In genomic region chr7:12385364-12385786, GRCh38 we compare ENCODE assay signal across 22 cellular contexts. TPM values are rescaled to one million over a fixed set of nuclear protein-coding genes. Genes with fewer than 3 reads are reported as not detected.
A peak's percentile ranks its signal among the peaks of the same experiment; 100 is the strongest.
DNase-seq lines count a peak whose midpoint lies in the region; TF ChIP-seq lines count a peak whose summit lies in the region.
"Had no signal": no experiment of that assay in that cellular context is flagged by ENCODE, and none has a peak within 500 bp of the region (broad histone marks: within the 10 kb centered on the region; RNA-seq: fewer than 3 reads in every experiment).

No MANE protein-coding gene starts in this region.

- no peaks in the 10 kb centered on the region for H4K20me1 ChIP-seq in PC-9 (ENCODE audit: insufficient read depth)

- no peaks in the 10 kb centered on the region for H3K9me2 ChIP-seq in PC-9 (ENCODE audit: insufficient read depth)

- no peaks in the 10 kb centered on the region for H3K27me3 ChIP-seq in PC-9 (ENCODE audit: insufficient read depth, low read depth)
- H3K27me3 ChIP-seq in tibial artery = no peaks in the 10 kb centered on the region
- H3K27me3 ChIP-seq: pancreas, right lobe of liver had no signal

- H3K4me2 ChIP-seq in PC-9 = no peak overlapping the region

- POLR2A ChIA-PET in PC-9 (lab: Charles Lee; ENCODE audit: unreplicated experiment) = no interaction called here

- H3K4me1 ChIP-seq in PC-9 (replicated peaks; ENCODE audit: insufficient read depth) (no peaks in the 10 kb centered on the region), tibial artery (no peaks in the 10 kb centered on the region)
- H3K4me1 ChIP-seq: pancreas, right lobe of liver had no signal

- DNase-seq in NCI-H1092 treated with DMSO at 0.1 percent for 48 hours (lab: John Stamatoyannopoulos, UW) = peak; percentile 96
- peak; percentile 37 for DNase-seq in NCI-H2029 treated with DMSO at 0.1 percent for 48 hours (lab: John Stamatoyannopoulos, UW)
- peak; percentile 55 for DNase-seq in NCI-H82 treated with DMSO at 0.1 percent for 48 hours (lab: John Stamatoyannopoulos, UW; ENCODE audit: unreplicated experiment)
- DNase-seq in inferior parietal cortex (ENCODE audit: extremely low spot score) = peak; percentile 29
- DNase-seq in PC-9 = no peak
- DNase-seq in activated effector memory CD4-positive, alpha-beta T cell treated with anti-CD3 and anti-CD28 coated beads, Interleukin-2, amount 50 U/mL, for 16 hours = no peak
- no peak for DNase-seq in tibial artery
- DNase-seq: activated CD4-positive, alpha-beta T cell treated with anti-CD3 and anti-CD28 coated beads, Interleukin-2, amount 50 U/mL, for 4 hours; activated naive CD4-positive, alpha-beta T cell; amniotic stem cell; CD4-positive, alpha-beta T cell; DND-41; foreskin fibroblast; hippocampal formation; KBM-7; MV-4-11; naive thymus-derived CD4-positive, alpha-beta T cell; NCI-H748 treated with DMSO at 0.1 percent for 48 hours; pancreas; right lobe of liver had no signal

- H3K27ac ChIP-seq in PC-9 (no peak overlapping the region), tibial artery (no peak overlapping the region)
- H3K27ac ChIP-seq: epithelial cell of prostate, pancreas, right lobe of liver, thoracic aorta had no signal

- no peaks in the 10 kb centered on the region for H3K9me3 ChIP-seq in PC-9 (ENCODE audit: insufficient read depth, low read depth)
- H3K9me3 ChIP-seq in tibial artery = no peaks in the 10 kb centered on the region
- H3K9me3 ChIP-seq: pancreas, right lobe of liver, thoracic aorta had no signal

- no peaks in the 10 kb centered on the region for H3F3A ChIP-seq in PC-9 (ENCODE audit: insufficient read depth, low read depth)

- CTCF ChIA-PET in PC-9 (lab: Charles Lee) = interaction anchor here (0.6 kb wide), 1 partner anchor 84 kb away, joined by 4 read pairs; no protein-coding TSS in a partner anchor

- intact Hi-C loops in PC-9 (cut with micrococcal nuclease; ENCODE audit: unreplicated experiment) (loop anchor here (5.0 kb wide), 3 partner anchors 173 to 958 kb away; partner anchors contain the start of gene TMEM106B), tibial artery (cut with DNase I; ENCODE audit: low total_unique reads) (no loop called here)

- no peaks in the 10 kb centered on the region for H3K79me2 ChIP-seq in PC-9 (ENCODE audit: low read depth)

- no peak overlapping the region for H3K4me3 ChIP-seq in PC-9
- H3K4me3 ChIP-seq in tibial artery = no peak overlapping the region
- H3K4me3 ChIP-seq: pancreas, right lobe of liver, thoracic aorta had no signal

- no peak for TF ChIP-seq CTCF in PC-9 (conservative IDR thresholded peaks at IDR 0.05)
- TF ChIP-seq CTCF in tibial artery (IDR thresholded peaks at IDR 0.05) = no peak

- H3K36me3 ChIP-seq in PC-9 (ENCODE audit: low read depth) (0 out of 2 replicates have a peak, but pooled peaks cover 4% of the 10 kb centered on the region), tibial artery (no peaks in the 10 kb centered on the region)
- H3K36me3 ChIP-seq: pancreas, right lobe of liver, thoracic aorta had no signal

- BruUV-seq in PC-9 (replicated peaks; lab: Mats Ljungman, UMichigan) = no TSS peak

- no peak overlapping the region for H2AFZ ChIP-seq in PC-9

RNA-seq across cellular contexts. Expression of gene VWDE, which starts 18.3 kb away (rescaled TPM):
- 27.3 and 28.8 TPM in 2 replicates for total RNA-seq in PC-9 (2021)

Comparison
In these comparisons a context has a peak if more than half of its experiments do, and no peak if none do; other contexts are left out.
1. DNase-seq: peak in NCI-H1092 treated with DMSO at 0.1 percent for 48 hours (single experiment), NCI-H2029 treated with DMSO at 0.1 percent for 48 hours (single experiment), NCI-H82 treated with DMSO at 0.1 percent for 48 hours (single experiment) and inferior parietal cortex (single experiment); none in PC-9 (0 of 2), activated effector memory CD4-positive, alpha-beta T cell treated with anti-CD3 and anti-CD28 coated beads, Interleukin-2, amount 50 U/mL, for 16 hours (single experiment) and tibial artery (0 of 2).